Comparison of ENCODE assay signal across 28 cellular contexts in the genomic region with DNA sequence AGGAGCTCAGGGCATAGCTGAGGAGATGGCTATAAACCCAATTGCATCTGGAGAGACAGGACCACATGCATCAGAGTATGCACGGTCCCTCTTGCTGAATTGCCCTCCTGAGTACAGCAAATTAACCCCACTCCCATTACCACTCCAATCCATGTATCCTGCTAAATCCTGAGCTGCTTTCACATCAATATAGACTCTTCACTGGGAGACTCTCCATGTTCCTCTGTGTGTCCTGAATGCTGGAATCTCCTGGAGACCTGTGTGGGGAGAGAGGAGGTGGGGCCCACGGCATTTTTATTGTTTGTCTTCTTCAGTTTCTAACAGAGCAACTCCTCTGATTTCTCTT. TPM values are rescaled to one million over a fixed set of nuclear protein-coding genes. Genes with fewer than 3 reads are reported as not detected.
DNase-seq lines count a peak whose midpoint lies in the region; ATAC-seq, FAIRE-seq and TF ChIP-seq lines count a peak whose summit lies in the region.
"Had no signal": no experiment of that assay in that cellular context is flagged by ENCODE, and none has a peak within 500 bp of the region (broad histone marks: within the 10 kb centered on the region; RNA-seq: fewer than 3 reads in every experiment).

No MANE protein-coding gene starts in this region.

- DNase-seq in HepG2 (ENCODE audit: low spot score) (no peak), right lobe of liver (no peak), H9 (no peak), neural progenitor cell (ENCODE audit: low spot score) (no peak), spleen (no peak), PC-3 (no peak), esophagus muscularis mucosa (ENCODE audit: extremely low spot score) (no peak)
- DNase-seq: 8988T; BE2C; C1 segment of cervical spinal cord; CD4-positive, alpha-beta memory T cell; CD4-positive, CD25-positive, alpha-beta regulatory T cell; CD8-positive, alpha-beta memory T cell; DMS 273 treated with DMSO at 0.1 percent for 48 hours; DMS153; DMS79; EL; GDM1 had no signal

- H3K4ac ChIP-seq in H9 (ENCODE audit: low read depth, low read length): no peak overlapping the region

- H3K27ac ChIP-seq in HepG2 (ENCODE audit: extremely low read length, insufficient read depth, low read length) (peak overlapping the region; percentile 88), right lobe of liver (no peak overlapping the region), H9 (ENCODE audit: insufficient read length, low read depth, low read length) (no peak overlapping the region), iPS-18a (ENCODE audit: low read length) (no peak overlapping the region), neural progenitor cell (no peak overlapping the region), spleen (no peak overlapping the region), PC-3 (ENCODE audit: low read length) (no peak overlapping the region), esophagus muscularis mucosa (replicated peaks in 1 of 4) (no peak overlapping the region)
- H3K27ac ChIP-seq: BLaER1 had no signal

- no peak overlapping the region for H2AK5ac ChIP-seq in H9 (ENCODE audit: insufficient read length, low read length)

- CTCF ChIA-PET in HepG2 (lab: Yijun Ruan, JAX; ENCODE audit: low intra/inter-chr PET ratio, low total read pairs): interaction anchor here (0.9 to 2.7 kb wide), 4 partner anchors 21 to 243 kb away, joined by 3 to 24 read pairs (median 4); no protein-coding TSS in a partner anchor
- CTCF ChIA-PET in PC-3 (lab: Charles Lee): interaction anchor here (0.6 kb wide), 1 partner anchor 11 kb away, joined by 5 read pairs; no protein-coding TSS in a partner anchor

- H2BK120ac ChIP-seq in H9 (ENCODE audit: low read depth, low read length, poor library complexity, severe bottlenecking): no peak overlapping the region

- H3K36me3 ChIP-seq in HepG2 (replicated peaks in 1 of 2; ENCODE audit: control insufficient read depth in 1 of 2, insufficient read depth in 2 of 2, low read length in 2 of 2) (no peaks in the 10 kb centered on the region), right lobe of liver (no peaks in the 10 kb centered on the region), iPS-18a (ENCODE audit: control insufficient read depth, low read depth, low read length) (no peaks in the 10 kb centered on the region), neural progenitor cell (no peaks in the 10 kb centered on the region), spleen (no peaks in the 10 kb centered on the region), PC-3 (ENCODE audit: low read depth, low read length) (no peaks in the 10 kb centered on the region), esophagus muscularis mucosa (no peaks in the 10 kb centered on the region)
- H3K36me3 ChIP-seq: BE2C, BLaER1 had no signal

- no peaks in the 10 kb centered on the region for H3K79me1 ChIP-seq in H9 (ENCODE audit: insufficient read depth, low read depth, low read length, poor library complexity, severe bottlenecking)

- WGBS in HepG2 (ENCODE audit: low lambda C conversion rate): 70% methylated on average over 2 of the region's 2 CpGs
- WGBS in right lobe of liver (ENCODE audit: insufficient coverage, low coverage, low lambda C conversion rate, missing lambda C conversion rate): 55% methylated on average over 1 of the region's 2 CpGs
- no CpG with 5 or more reads among the region's 2 CpGs for WGBS in H9 (ENCODE audit: extremely low coverage, insufficient read length, low lambda C conversion rate)
- 68 to 95% (median 88%) methylated on average over 2 of the region's 2 CpGs for WGBS in spleen, 5 donors
- 90% methylated on average over 2 of the region's 2 CpGs for WGBS in esophagus muscularis mucosa

- no peak for FAIRE-seq in HepG2 (lab: Jason Lieb, UNC)
- FAIRE-seq: A204.1, GM12878, GM12892, GM18507 had no signal

- H3K27ac Mint-ChIP-seq in H9 (0 out of 7 replicates have a peak overlapping the region, but pooled peaks of 1 of the 3 experiments have one; percentile 52), neural progenitor cell (no peak overlapping the region)
- H3K27ac Mint-ChIP-seq: CD4-positive, alpha-beta memory T cell; CD4-positive, CD25-positive, alpha-beta regulatory T cell had no signal

- H3K4me2 ChIP-seq in HepG2 (ENCODE audit: low read depth, low read length) (peak overlapping the region; percentile 68), H9 (ENCODE audit: insufficient read depth, insufficient read length, low read length) (peak overlapping the region; percentile 24), neural progenitor cell (peak overlapping the region; percentile 63), PC-3 (ENCODE audit: low read length) (no peak overlapping the region)
- H3K4me2 ChIP-seq: BLaER1 had no signal

- H3K79me2 ChIP-seq in HepG2 (ENCODE audit: insufficient read depth, low read length) (no peaks in the 10 kb centered on the region), H9 (ENCODE audit: insufficient read depth, low read length) (no peaks in the 10 kb centered on the region), neural progenitor cell (ENCODE audit: low read depth) (no peaks in the 10 kb centered on the region), PC-3 (ENCODE audit: low read length) (no peaks in the 10 kb centered on the region)

- H2AFZ ChIP-seq in HepG2 (ENCODE audit: low read length): no peak overlapping the region
- no peak overlapping the region for H2AFZ ChIP-seq in H9 (ENCODE audit: low read length)
- H2AFZ ChIP-seq in neural progenitor cell (replicated peaks): peak overlapping the region; percentile 97
- H2AFZ ChIP-seq in PC-3 (ENCODE audit: low read length): no peak overlapping the region

- H3K4me1 Mint-ChIP-seq in H9: peaks cover 24% of the 10 kb centered on the region in 2 experiments
- H3K4me1 Mint-ChIP-seq in neural progenitor cell: peaks cover 15% of the 10 kb centered on the region
- H3K4me1 Mint-ChIP-seq: CD14-positive monocyte; CD4-positive, alpha-beta memory T cell; CD4-positive, CD25-positive, alpha-beta regulatory T cell; CD8-positive, alpha-beta memory T cell had no signal

- BruUV-seq in HepG2 (replicated peaks; lab: Mats Ljungman, UMichigan) (no TSS peak), PC-3 (replicated peaks; lab: Mats Ljungman, UMichigan) (no TSS peak)

- no peak overlapping the region for H3T11ph ChIP-seq in H9 (ENCODE audit: low read length)

- H3K9me3 ChIP-seq in HepG2 (ENCODE audit: low read length): no peaks in the 10 kb centered on the region
- no peaks in the 10 kb centered on the region for H3K9me3 ChIP-seq in right lobe of liver
- H3K9me3 ChIP-seq in H9 (ENCODE audit: control insufficient read depth, low read depth, low read length): no peaks in the 10 kb centered on the region
- no peaks in the 10 kb centered on the region for H3K9me3 ChIP-seq in iPS-18a (ENCODE audit: control insufficient read depth, low read depth, low read length)
- no peaks in the 10 kb centered on the region for H3K9me3 ChIP-seq in neural progenitor cell (ENCODE audit: low read depth)
- no peaks in the 10 kb centered on the region for H3K9me3 ChIP-seq in spleen
- no peaks in the 10 kb centered on the region for H3K9me3 ChIP-seq in PC-3 (ENCODE audit: low read length)
- H3K9me3 ChIP-seq in esophagus muscularis mucosa: no peaks in the 10 kb centered on the region
- H3K9me3 ChIP-seq: BE2C, BLaER1 had no signal

- in situ Hi-C loops in HepG2 (cut with HindIII; ENCODE audit: extremely low pct_ligation_motif_present, low pct_unique_long_range_greater_than_20kb): no loop called here

- H3F3A ChIP-seq in neural progenitor cell (ENCODE audit: low read depth): peaks cover 11% of the 10 kb centered on the region
- H3F3A ChIP-seq in PC-3 (ENCODE audit: low read length, unreplicated experiment): no peaks in the 10 kb centered on the region

- H4K91ac ChIP-seq in H9 (ENCODE audit: insufficient read length, low read depth, low read length): no peak overlapping the region

- no peaks in the 10 kb centered on the region for H4K20me1 ChIP-seq in HepG2 (ENCODE audit: insufficient read depth, low read length)
- H4K20me1 ChIP-seq in H9 (ENCODE audit: control insufficient read depth, insufficient read depth, insufficient read length): no peaks in the 10 kb centered on the region
- no peaks in the 10 kb centered on the region for H4K20me1 ChIP-seq in neural progenitor cell (ENCODE audit: low read depth)
- H4K20me1 ChIP-seq in PC-3 (ENCODE audit: low read length): no peaks in the 10 kb centered on the region
- H4K20me1 ChIP-seq: BLaER1 had no signal

- H3K27me3 Mint-ChIP-seq in H9 (ENCODE audit: low read depth) (peaks cover 3% of the 10 kb centered on the region), neural progenitor cell (ENCODE audit: insufficient read depth, low read depth) (peaks cover 6% of the 10 kb centered on the region)

- TF ChIP-seq CTCF in HepG2 (CRISPR knock-in tag; IDR thresholded peaks at IDR 0.05) (no peak), right lobe of liver (IDR thresholded peaks at IDR 0.05) (no peak), H9 (conservative IDR thresholded peaks at IDR 0.05) (no peak), neural progenitor cell (IDR thresholded peaks at IDR 0.05) (no peak), spleen (IDR thresholded peaks at IDR 0.05 in 8 of 11, conservative IDR thresholded peaks at IDR 0.05 in 3 of 11) (no peak), PC-3 (conservative IDR thresholded peaks at IDR 0.05; ENCODE audit: low read depth, low read length) (no peak), esophagus muscularis mucosa (IDR thresholded peaks at IDR 0.05) (no peak)

- H3K9me3 Mint-ChIP-seq in H9 (no peaks in the 10 kb centered on the region), neural progenitor cell (peaks cover 2% of the 10 kb centered on the region)
- H3K9me3 Mint-ChIP-seq: CD4-positive, alpha-beta memory T cell; CD8-positive, alpha-beta memory T cell had no signal

- no peak overlapping the region for H3K18ac ChIP-seq in H9 (ENCODE audit: insufficient read length, low read depth, low read length)

- H3K9me2 ChIP-seq in PC-3 (replicated peaks; ENCODE audit: low read length): no peaks in the 10 kb centered on the region

- no peaks in the 10 kb centered on the region for H3K23me2 ChIP-seq in H9 (ENCODE audit: insufficient read length, low read depth, low read length, poor library complexity, severe bottlenecking)

- no peak overlapping the region for H3K23ac ChIP-seq in H9 (ENCODE audit: insufficient read length, low read depth, low read length)

- H4K5ac ChIP-seq in H9 (ENCODE audit: insufficient read length, low read depth, low read length): no peak overlapping the region

- no peak overlapping the region for H3K14ac ChIP-seq in H9 (ENCODE audit: insufficient read depth, low read length)

- H2BK20ac ChIP-seq in H9 (ENCODE audit: low read depth, low read length, poor library complexity, severe bottlenecking): no peak overlapping the region

- H4K8ac ChIP-seq in H9 (replicated peaks; ENCODE audit: insufficient read length, low read depth, low read length): no peak overlapping the region

- no peak overlapping the region for H2BK5ac ChIP-seq in H9 (ENCODE audit: insufficient read length, low read length)

- ATAC-seq in HepG2: peak; percentile 2; the same call in 2 of the 3 replicates
- no peak for ATAC-seq in right lobe of liver
- ATAC-seq in PC-3: no peak

- H3K27me3 ChIP-seq in HepG2 (ENCODE audit: control insufficient read depth in 1 of 2, insufficient read depth in 2 of 2, low read length in 2 of 2) (no peaks in the 10 kb centered on the region), right lobe of liver (no peaks in the 10 kb centered on the region), H9 (ENCODE audit: insufficient read depth, low read length) (peaks cover 2% of the 10 kb centered on the region; the same call in 1 of the 2 replicates), iPS-18a (ENCODE audit: control insufficient read depth, insufficient read depth, low read length) (no peaks in the 10 kb centered on the region), neural progenitor cell (no peaks in the 10 kb centered on the region), spleen (replicated peaks in 1 of 7) (peaks cover 0 to 3% (median 0%) of the 10 kb centered on the region in 7 donors), PC-3 (ENCODE audit: low read length) (peaks cover 73% of the 10 kb centered on the region), esophagus muscularis mucosa (no peaks in the 10 kb centered on the region)
- H3K27me3 ChIP-seq: BE2C, BLaER1 had no signal

- H3K4me3 Mint-ChIP-seq in H9 (no peak overlapping the region), neural progenitor cell (no peak overlapping the region)
- H3K4me3 Mint-ChIP-seq: CD14-positive monocyte; CD4-positive, alpha-beta memory T cell; CD4-positive, CD25-positive, alpha-beta regulatory T cell; CD8-positive, alpha-beta memory T cell had no signal

- no peak for TF ChIP-seq RAD21 in HepG2 (CRISPR knock-in tag; IDR thresholded peaks at IDR 0.05)

- H3K36me3 Mint-ChIP-seq in H9 (ENCODE audit: insufficient read depth in 1 of 3, low read depth in 3 of 3): no peaks in the 10 kb centered on the region
- H3K36me3 Mint-ChIP-seq in neural progenitor cell: no peaks in the 10 kb centered on the region
- H3K36me3 Mint-ChIP-seq: CD14-positive monocyte; CD4-positive, alpha-beta memory T cell; CD4-positive, CD25-positive, alpha-beta regulatory T cell; CD8-positive, alpha-beta memory T cell had no signal

- H3K4me3 ChIP-seq in HepG2 (replicated peaks in 1 of 3; ENCODE audit: insufficient read depth in 1 of 3, low read depth in 2 of 3, low read length in 3 of 3): peak overlapping the region in 1 of 3 experiments; percentile 47; a peak in 1 of 6 replicates
- H3K4me3 ChIP-seq in right lobe of liver: no peak overlapping the region
- peak overlapping the region; percentile 39 for H3K4me3 ChIP-seq in iPS-18a (ENCODE audit: low read length)
- H3K4me3 ChIP-seq in neural progenitor cell: no peak overlapping the region
- no peak overlapping the region for H3K4me3 ChIP-seq in spleen
- H3K4me3 ChIP-seq in PC-3 (ENCODE audit: low read length): no peak overlapping the region
- H3K4me3 ChIP-seq in esophagus muscularis mucosa: no peak overlapping the region
- H3K4me3 ChIP-seq: BLaER1, GM12878 had no signal

- intact Hi-C loops in HepG2 (cut with micrococcal nuclease; ENCODE audit: unreplicated experiment): loop anchor here (1.0 to 5.0 kb wide), 4 partner anchors 20 to 96 kb away; no protein-coding TSS in a partner anchor
- intact Hi-C loops in right lobe of liver (cut with DNase I): no loop called here
- intact Hi-C loops in spleen (cut with DNase I; ENCODE audit: low total_unique reads): no loop called here
- intact Hi-C loops in PC-3 (cut with micrococcal nuclease): no loop called here
- intact Hi-C loops in esophagus muscularis mucosa (cut with DNase I): no loop called here

- no peak overlapping the region for H2BK12ac ChIP-seq in H9 (ENCODE audit: insufficient read length, low read depth, low read length)

- TF ChIP-seq EP300 in HepG2 (IDR thresholded peaks at IDR 0.05; ENCODE audit: low read depth in 2 of 2, low read length in 2 of 2) (no peak), HepG2 (CRISPR knock-in tag; IDR thresholded peaks at IDR 0.05; ENCODE audit: borderline replicate concordance) (no peak), esophagus muscularis mucosa (IDR thresholded peaks at IDR 0.05) (no peak)

- H3K4me1 ChIP-seq in HepG2 (ENCODE audit: insufficient read depth, low read length): peaks cover 69% of the 10 kb centered on the region
- H3K4me1 ChIP-seq in right lobe of liver: peaks cover 0 to 3% (median 0%) of the 10 kb centered on the region in 4 donors
- H3K4me1 ChIP-seq in H9 (ENCODE audit: insufficient read depth, low read length): peaks cover 6% of the 10 kb centered on the region
- peaks cover 14% of the 10 kb centered on the region for H3K4me1 ChIP-seq in iPS-18a (ENCODE audit: control insufficient read depth, low read depth, low read length)
- peaks cover 24% of the 10 kb centered on the region for H3K4me1 ChIP-seq in neural progenitor cell
- no peaks in the 10 kb centered on the region for H3K4me1 ChIP-seq in spleen
- H3K4me1 ChIP-seq in PC-3 (ENCODE audit: insufficient read depth, low read length): no peaks in the 10 kb centered on the region
- H3K4me1 ChIP-seq in esophagus muscularis mucosa: no peaks in the 10 kb centered on the region
- H3K4me1 ChIP-seq: BE2C, BLaER1 had no signal

- no peak overlapping the region for H2BK15ac ChIP-seq in H9 (ENCODE audit: low read depth, low read length)

- POLR2A ChIA-PET in HepG2 (lab: Yijun Ruan, JAX): interaction anchor here (0.9 to 4.2 kb wide), 11 partner anchors 10 to 469 kb away, joined by 3 to 66 read pairs (median 8); a partner anchor contains a TSS
- POLR2A ChIA-PET in PC-3 (lab: Charles Lee; ENCODE audit: unreplicated experiment): no interaction called here

- TF ChIP-seq POLR2A in HepG2 (IDR thresholded peaks at IDR 0.05; ENCODE audit: insufficient read depth in 1 of 2, low read depth in 2 of 2, low read length in 2 of 2) (no peak), right lobe of liver (IDR thresholded peaks at IDR 0.05) (no peak), spleen (IDR thresholded peaks at IDR 0.05) (no peak), esophagus muscularis mucosa (IDR thresholded peaks at IDR 0.05; ENCODE audit: low read depth) (no peak)

- no peak overlapping the region for H3K56ac ChIP-seq in H9 (ENCODE audit: insufficient read length, low read depth, low read length)

- H3K9ac ChIP-seq in HepG2 (ENCODE audit: insufficient read depth, low read depth, low read length): no peak overlapping the region
- no peak overlapping the region for H3K9ac ChIP-seq in H9 (ENCODE audit: extremely low read depth, insufficient read length, low read length)
- peak overlapping the region; percentile 46 for H3K9ac ChIP-seq in iPS-18a (ENCODE audit: low read length)
- H3K9ac ChIP-seq in neural progenitor cell: no peak overlapping the region
- no peak overlapping the region for H3K9ac ChIP-seq in PC-3 (ENCODE audit: low read length)
- H3K9ac ChIP-seq: BLaER1 had no signal

RNA-seq across cellular contexts. Expression of a gene that starts 41.6 kb away (rescaled TPM):
- total RNA-seq in HepG2 (2016; rRNA removed; fragmentation: Illumina TruSeq; extraction: Trizol) (not detected in 2 replicates), right lobe of liver (10 to 100 TPM; 21.2 to 69.9 (median 29.7) TPM), H9 (2021) (4.3 and 4.5 TPM in 2 replicates), neural progenitor cell (ENCODE audit: low replicate concordance) (1.5 and 4.7 TPM in 2 replicates), spleen (10 to 100 TPM in 4 of 7 donors, 1 to 10 TPM in 3; 5.9 to 20.3 (median 10.8) TPM), PC-3 (2014; rRNA removed) (0.75 and 2.0 TPM in 2 replicates), esophagus muscularis mucosa (10 to 100 TPM in 3 of 4 donors, 1 to 10 TPM in 1; 2.1 to 40.0 (median 29.4) TPM)
- total RNA-seq in HepG2 (2016; cell fraction: cytosol; rRNA removed; fragmentation: Illumina TruSeq; extraction: Trizol; ENCODE audit: low read depth): not detected in 2 replicates
- total RNA-seq in HepG2 (2016; cell fraction: insoluble cytoplasmic fraction; rRNA removed; fragmentation: Illumina TruSeq; extraction: Trizol): not detected in 2 replicates
- total RNA-seq in HepG2 (2016; cell fraction: membrane; rRNA removed; fragmentation: Illumina TruSeq; extraction: Trizol): not detected in 2 replicates
- total RNA-seq in HepG2 (2016; cell fraction: nucleus; rRNA removed; fragmentation: Illumina TruSeq; extraction: Trizol): not detected in 2 replicates
- polyA plus RNA-seq in HepG2 (2011; rRNA removed) (not detected in 2 replicates), spleen (10 to 100 TPM in 1 of 3 donors, 1 to 10 TPM in 2; 7.4 to 12.3 (median 7.5) TPM)
- not detected in 2 replicates for polyA plus RNA-seq in HepG2 (2011; cell fraction: cytosol; rRNA removed)
- polyA plus RNA-seq in HepG2 (2011; cell fraction: nucleus; rRNA removed): not detected in 2 replicates
- polyA plus RNA-seq in HepG2 (2012): not detected in 2 replicates
- not detected in 2 replicates for polyA plus RNA-seq in HepG2 (2016; cell fraction: cytosol; fragmentation: Illumina TruSeq; extraction: Trizol; ENCODE audit: low read depth)
- polyA plus RNA-seq in HepG2 (2016; cell fraction: insoluble cytoplasmic fraction; fragmentation: Illumina TruSeq; extraction: Trizol; ENCODE audit: low read depth): not detected in 2 replicates
- polyA plus RNA-seq in HepG2 (2016; cell fraction: membrane; fragmentation: Illumina TruSeq; extraction: Trizol; ENCODE audit: low read depth): not detected in 2 replicates
- not detected in 2 replicates for polyA plus RNA-seq in HepG2 (2016; cell fraction: nucleus; fragmentation: Illumina TruSeq; extraction: Trizol; ENCODE audit: insufficient read depth, low read depth)
- not detected in 2 replicates for polyA minus RNA-seq in HepG2 (2011; rRNA and poly(A)+ RNA removed; ENCODE audit: low replicate concordance)
- polyA minus RNA-seq in HepG2 (2011; cell fraction: cytosol; rRNA and poly(A)+ RNA removed): not detected in 2 replicates
- polyA minus RNA-seq in HepG2 (2011; cell fraction: nucleus; rRNA and poly(A)+ RNA removed): not detected in 2 replicates
- total RNA-seq: A673, Daoy, G401 had no signal
- polyA plus RNA-seq: CD8-positive, alpha-beta memory T cell; GM12878 had no signal
